ENCODE assay signal across 12 cellular contexts in genomic region chr19:7224205-7224833, GRCh38.
DNase-seq lines count a peak whose midpoint lies in the region; ATAC-seq and TF ChIP-seq lines count a peak whose summit lies in the region.
"Had no signal": no experiment of that assay in that cellular context is flagged by ENCODE, and none has a peak within 500 bp of the region (broad histone marks: within the 10 kb centered on the region; RNA-seq: fewer than 3 reads in every experiment).

No MANE protein-coding gene starts in this region.

- H3K4me1 ChIP-seq in colonic mucosa: no peaks in the 10 kb centered on the region
- H3K4me1 ChIP-seq in stomach smooth muscle (ENCODE audit: control insufficient read depth, insufficient read depth, low read length): peaks cover 20% of the 10 kb centered on the region

- H3K4me3 Mint-ChIP-seq in activated CD4-positive, alpha-beta T cell treated with anti-CD3 and anti-CD28 coated beads for 36 hours: no peak overlapping the region
- H3K4me3 Mint-ChIP-seq: central memory CD8-positive, alpha-beta T cell had no signal

- no peak for ATAC-seq in activated CD4-positive, alpha-beta T cell treated with anti-CD3 and anti-CD28 coated beads for 36 hours
- no peak for ATAC-seq in GM21619 (IDR thresholded peaks at IDR 0.05; ENCODE audit: unreplicated experiment)

- H3K9me3 ChIP-seq in colonic mucosa (no peaks in the 10 kb centered on the region), stomach smooth muscle (ENCODE audit: control insufficient read depth in 2 of 2, low read length in 2 of 2) (no peaks in the 10 kb centered on the region)

- H3K27me3 Mint-ChIP-seq in activated CD4-positive, alpha-beta T cell treated with anti-CD3 and anti-CD28 coated beads for 36 hours: peaks cover 10% of the 10 kb centered on the region

- no peak overlapping the region for H3K27ac Mint-ChIP-seq in activated CD4-positive, alpha-beta T cell treated with anti-CD3 and anti-CD28 coated beads for 36 hours

- H3K36me3 ChIP-seq in colonic mucosa (no peaks in the 10 kb centered on the region), stomach smooth muscle (ENCODE audit: control insufficient read depth in 2 of 2, insufficient read depth in 2 of 2, low read length in 2 of 2) (no peaks in the 10 kb centered on the region)

- H3K9me3 Mint-ChIP-seq in activated CD4-positive, alpha-beta T cell treated with anti-CD3 and anti-CD28 coated beads for 36 hours (ENCODE audit: low read depth): no peaks in the 10 kb centered on the region
- H3K9me3 Mint-ChIP-seq: central memory CD8-positive, alpha-beta T cell had no signal

- H3K4me3 ChIP-seq in LNCaP clone FGC (ENCODE audit: low read depth, low read length): no peak overlapping the region
- no peak overlapping the region for H3K4me3 ChIP-seq in colonic mucosa
- no peak overlapping the region for H3K4me3 ChIP-seq in lower leg skin (ENCODE audit: low read depth, poor library complexity, severe bottlenecking)
- peak overlapping the region; percentile 58 to 69 for H3K4me3 ChIP-seq in stomach smooth muscle (ENCODE audit: low read length in 2 of 2)

- no peaks in the 10 kb centered on the region for H3K36me3 Mint-ChIP-seq in activated CD4-positive, alpha-beta T cell treated with anti-CD3 and anti-CD28 coated beads for 36 hours (ENCODE audit: low read depth)

- peaks cover 8% of the 10 kb centered on the region for H3K4me1 Mint-ChIP-seq in activated CD4-positive, alpha-beta T cell treated with anti-CD3 and anti-CD28 coated beads for 36 hours
- H3K4me1 Mint-ChIP-seq: central memory CD8-positive, alpha-beta T cell had no signal

- POLR2A ChIA-PET in activated CD4-positive, alpha-beta T cell treated with anti-CD3 and anti-CD28 coated beads for 36 hours (lab: Charles Lee): interaction anchor here (0.6 kb wide), 1 partner anchor 312 kb away, joined by 5 read pairs; no protein-coding TSS in a partner anchor

- TF ChIP-seq POLR2A in lower leg skin (IDR thresholded peaks at IDR 0.05): no peak

- intact Hi-C loops in colonic mucosa (cut with DNase I): no loop called here
- intact Hi-C loops in lower leg skin (cut with DNase I; ENCODE audit: low total_unique reads): no loop called here
- intact Hi-C loops in activated CD4-positive, alpha-beta T cell treated with anti-CD3 and anti-CD28 coated beads for 36 hours (cut with DNase I, micrococcal nuclease): no loop called here

- DNase-seq in LNCaP clone FGC (ENCODE audit: low read depth) (peak; percentile 36), colonic mucosa (peak; percentile 65), lower leg skin (ENCODE audit: low spot score in 2 of 2) (peak; percentile 78 to 91), NCI-H146 treated with DMSO at 0.1 percent for 48 hours (lab: John Stamatoyannopoulos, UW; ENCODE audit: unreplicated experiment) (no peak), retina (no peak)
- no peak for DNase-seq in activated CD4-positive, alpha-beta T cell treated with anti-CD3 and anti-CD28 coated beads for 36 hours
- DNase-seq: activated CD4-positive, alpha-beta T cell treated with anti-CD3 and anti-CD28 coated beads, Interleukin-2, amount 50 U/mL, for 48 hours; DND-41; Kasumi-1 had no signal

- no peak for TF ChIP-seq CTCF in LNCaP clone FGC (IDR thresholded peaks at IDR 0.05; ENCODE audit: control insufficient read depth, extremely low read depth, insufficient read depth)
- TF ChIP-seq CTCF in colonic mucosa (IDR thresholded peaks at IDR 0.05): no peak
- TF ChIP-seq CTCF in lower leg skin (IDR thresholded peaks at IDR 0.05): no peak

- no peak overlapping the region for H3K27ac ChIP-seq in colonic mucosa
- H3K27ac ChIP-seq in stomach smooth muscle (ENCODE audit: low read length): peak overlapping the region; percentile 85

- no peak overlapping the region for H3K9ac ChIP-seq in colonic mucosa (ENCODE audit: low read depth in 2 of 2, low read length in 2 of 2)
- H3K9ac ChIP-seq in stomach smooth muscle (ENCODE audit: low read length in 2 of 2): peak overlapping the region; percentile 3 to 60

- WGBS in lower leg skin, 2 donors: 46 to 47% methylated on average over 20 of the region's 20 CpGs

- CTCF ChIA-PET in activated CD4-positive, alpha-beta T cell treated with anti-CD3 and anti-CD28 coated beads for 36 hours (lab: Charles Lee): interaction anchor here (1.0 kb wide), 1 partner anchor 15 kb away, joined by 3 read pairs; no protein-coding TSS in a partner anchor

- H3K27me3 ChIP-seq in colonic mucosa (no peaks in the 10 kb centered on the region), stomach smooth muscle (ENCODE audit: control insufficient read depth in 1 of 2, insufficient read depth in 2 of 2, low read length in 2 of 2) (no peaks in the 10 kb centered on the region)

Comparison
In these comparisons a context has a peak if more than half of its experiments do, and no peak if none do; other contexts are left out.
1. DNase-seq: peak in LNCaP clone FGC (single experiment), colonic mucosa (single experiment) and lower leg skin (2 of 2); none in NCI-H146 treated with DMSO at 0.1 percent for 48 hours (single experiment), activated CD4-positive, alpha-beta T cell treated with anti-CD3 and anti-CD28 coated beads for 36 hours (single experiment) and retina (single experiment).
2. H3K4me3 ChIP-seq: peak in stomach smooth muscle (2 of 2); none in LNCaP clone FGC (single experiment), colonic mucosa (single experiment) and lower leg skin (single experiment).
3. H3K9ac ChIP-seq: peak in stomach smooth muscle (2 of 2); none in colonic mucosa (0 of 2).